8 cellular contexts compared by ENCODE assay signal in genomic region chr22:41543854-41544670, GRCh38. TPM values are rescaled to one million over a fixed set of nuclear protein-coding genes. Genes with fewer than 3 reads are reported as not detected.
DNase-seq lines count a peak whose midpoint lies in the region; ATAC-seq and TF ChIP-seq lines count a peak whose summit lies in the region.

A gene with protein sequence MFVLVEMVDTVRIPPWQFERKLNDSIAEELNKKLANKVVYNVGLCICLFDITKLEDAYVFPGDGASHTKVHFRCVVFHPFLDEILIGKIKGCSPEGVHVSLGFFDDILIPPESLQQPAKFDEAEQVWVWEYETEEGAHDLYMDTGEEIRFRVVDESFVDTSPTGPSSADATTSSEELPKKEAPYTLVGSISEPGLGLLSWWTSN (minus strand): TSS chr22:41544470. CDS start chr22:41544101, 369 bp downstream.

- H3K27ac ChIP-seq in WERI-Rb-1 (peak within 1 kb of the TSS; percentile 86), mammary epithelial cell (ENCODE audit: insufficient read depth, low read depth, low read length) (peak within 1 kb of the TSS; percentile 61), smooth muscle cell (ENCODE audit: low read depth) (peak within 1 kb of the TSS; percentile 80)

- H2AFZ ChIP-seq in mammary epithelial cell (ENCODE audit: low read depth, low read length) (peak within 1 kb of the TSS; percentile 87), smooth muscle cell (ENCODE audit: low read depth) (peak within 1 kb of the TSS; percentile 68)

- H3K9me3 ChIP-seq in WERI-Rb-1 (ENCODE audit: severe bottlenecking) (no peaks in the 10 kb centered on the region), mammary epithelial cell (replicated peaks; ENCODE audit: insufficient read depth, low read length) (no peaks in the 10 kb centered on the region), smooth muscle cell (replicated peaks; ENCODE audit: low read depth) (no peaks in the 10 kb centered on the region)

- H3K79me2 ChIP-seq in mammary epithelial cell (ENCODE audit: insufficient read depth, low read length), result peaks cover 53% of the 10 kb centered on the region
- peaks cover 27% of the 10 kb centered on the region for H3K79me2 ChIP-seq in smooth muscle cell (ENCODE audit: low read depth)

- DNase-seq in AG08395 (ENCODE audit: low spot score) (peak; percentile 100), NCI-H2227 (lab: John Stamatoyannopoulos, UW; ENCODE audit: unreplicated experiment) (peak; percentile 97), WERI-Rb-1 (peak; percentile 99), mammary epithelial cell (peak; percentile 96), iPS-NIHi11 (ENCODE audit: low spot score) (peak; percentile 98), smooth muscle cell (lab: John Stamatoyannopoulos, UW; ENCODE audit: unreplicated experiment) (peak; percentile 91)

- H4K20me1 ChIP-seq in mammary epithelial cell (ENCODE audit: insufficient read depth, low read length) (no peaks in the 10 kb centered on the region), smooth muscle cell (ENCODE audit: low read depth) (peaks cover 25% of the 10 kb centered on the region)

- ATAC-seq in GM18873 (IDR thresholded peaks at IDR 0.05; ENCODE audit: low FRiP score, unreplicated experiment) (peak; percentile 65), HG03139 (IDR thresholded peaks at IDR 0.05; ENCODE audit: unreplicated experiment) (peak; percentile 95)

- H3K4me1 ChIP-seq in mammary epithelial cell (ENCODE audit: insufficient read depth, low read length), result peaks cover 15% of the 10 kb centered on the region
- H3K4me1 ChIP-seq in smooth muscle cell (ENCODE audit: low read depth), result peaks cover 14% of the 10 kb centered on the region

- H3K4me3 ChIP-seq in WERI-Rb-1 (ENCODE audit: low read depth, low read length) (peak within 1 kb of the TSS; percentile 73), mammary epithelial cell (replicated peaks in 1 of 3; ENCODE audit: insufficient read depth in 1 of 3, low read depth in 2 of 3, low read length in 3 of 3) (peak within 1 kb of the TSS; percentile 73 to 95 (median 80)), smooth muscle cell (peak within 1 kb of the TSS; percentile 77)

- peaks cover 4% of the 10 kb centered on the region for H3F3A ChIP-seq in smooth muscle cell (ENCODE audit: low read depth)

- intact Hi-C loops in mammary epithelial cell (cut with micrococcal nuclease), result loop anchor here (1.0 to 2.0 kb wide), 3 partner anchors 45 to 77 kb away; partner anchors contain the start of genes DESI1, PMM1 and XRCC6

- H3K9ac ChIP-seq in mammary epithelial cell (ENCODE audit: insufficient read depth, low read length), result peak within 1 kb of the TSS; percentile 77
- peak within 1 kb of the TSS; percentile 71 for H3K9ac ChIP-seq in smooth muscle cell (ENCODE audit: low read depth)

- no peaks in the 10 kb centered on the region for H3K27me3 ChIP-seq in WERI-Rb-1 (ENCODE audit: insufficient read depth, low read depth, severe bottlenecking)
- no peaks in the 10 kb centered on the region for H3K27me3 ChIP-seq in mammary epithelial cell (ENCODE audit: insufficient read depth, low read length)
- H3K27me3 ChIP-seq in smooth muscle cell (ENCODE audit: low read depth), result no peaks in the 10 kb centered on the region

- BruUV-seq in mammary epithelial cell (replicated peaks; lab: Mats Ljungman, UMichigan), result TSS peak; percentile 49

- CTCF ChIA-PET in mammary epithelial cell (lab: Charles Lee; ENCODE audit: low non-redundant PET), result interaction anchor here (0.7 to 1.0 kb wide), 5 partner anchors 45 to 1644 kb away, joined by 3 to 4 read pairs (median 4); partner anchors contain the start of genes ACO2 and PMM1

- in situ Hi-C loops in mammary epithelial cell (cut with MboI; ENCODE audit: low sequenced_read_pairs in 2 of 2), result no loop called here

- H3K36me3 ChIP-seq in WERI-Rb-1 (peaks cover 17% of the 10 kb centered on the region), mammary epithelial cell (ENCODE audit: insufficient read depth, low read length) (peaks cover 2% of the 10 kb centered on the region), smooth muscle cell (ENCODE audit: low read depth) (no peaks in the 10 kb centered on the region)

- WGBS in mammary epithelial cell (ENCODE audit: low coverage, missing lambda C conversion rate), result 4% methylated on average over 21 of the region's 80 CpGs
- WGBS in smooth muscle cell (ENCODE audit: low lambda C conversion rate), result 1% methylated on average over 78 of the region's 80 CpGs

- H3K4me2 ChIP-seq in mammary epithelial cell (ENCODE audit: insufficient read depth, low read depth, low read length) (peak within 1 kb of the TSS; percentile 77), smooth muscle cell (peak within 1 kb of the TSS; percentile 97)

- dilution Hi-C loops in mammary epithelial cell (cut with HindIII; ENCODE audit: low sequenced_read_pairs), result no loop called here

- TF ChIP-seq CTCF in WERI-Rb-1 (IDR thresholded peaks at IDR 0.05; ENCODE audit: low read depth, low read length) (peak; percentile 80), mammary epithelial cell (conservative IDR thresholded peaks at IDR 0.05 in 1 of 2, IDR thresholded peaks at IDR 0.05 in 1 of 2; ENCODE audit: extremely low read depth in 1 of 2, insufficient read depth in 1 of 2, low read depth in 1 of 2, low read length in 2 of 2) (peak; percentile 33 to 73), smooth muscle cell (IDR thresholded peaks at IDR 0.05; ENCODE audit: borderline replicate concordance, insufficient read depth, poor library complexity, severe bottlenecking) (peak; percentile 45)

RNA-seq across cellular contexts. Expression of the gene that starts here (rescaled TPM):
- total RNA-seq in mammary epithelial cell (10 to 100 TPM; 17.2 to 47.0 TPM), smooth muscle cell (10.9 and 12.1 TPM in 2 replicates)
- polyA plus RNA-seq in mammary epithelial cell (57.3 TPM), smooth muscle cell (20.3 and 26.7 TPM in 2 replicates)
- polyA minus RNA-seq in mammary epithelial cell, result 72.2 TPM

Comparison
In these comparisons a context has a peak if more than half of its experiments do, and no peak if none do; other contexts are left out.
1. Peak in every context shown above with its lines: DNase-seq, ATAC-seq, H3K4me3 ChIP-seq and H3K27ac ChIP-seq.